ENCODE assay signal across 8 cellular contexts in genomic region chr1:41920658-41921057, GRCh38. TPM values are rescaled to one million over a fixed set of nuclear protein-coding genes. Genes with fewer than 3 reads are reported as not detected.
DNase-seq lines count a peak whose midpoint lies in the region; ATAC-seq, FAIRE-seq and TF ChIP-seq lines count a peak whose summit lies in the region.

No MANE protein-coding gene starts in this region.

- no peak overlapping the region for H2AFZ ChIP-seq in smooth muscle cell (ENCODE audit: low read depth)

- peaks cover 25% of the 10 kb centered on the region for H3K4me1 ChIP-seq in smooth muscle cell (ENCODE audit: low read depth)

- H3K27me3 Mint-ChIP-seq in activated CD4-positive, alpha-beta T cell treated with anti-CD3 and anti-CD28 coated beads, Interleukin-2, amount 10 ng/mL, durations not matched to agents 7 days and 5 days = no peaks in the 10 kb centered on the region
- H3K27me3 Mint-ChIP-seq in effector memory CD8-positive, alpha-beta T cell = no peaks in the 10 kb centered on the region

- WGBS in smooth muscle cell (ENCODE audit: low lambda C conversion rate) = 71% methylated on average over 2 of the region's 2 CpGs

- no peak for TF ChIP-seq CTCF in smooth muscle cell (IDR thresholded peaks at IDR 0.05; ENCODE audit: borderline replicate concordance, insufficient read depth, poor library complexity, severe bottlenecking)

- H3K9me3 Mint-ChIP-seq in activated CD4-positive, alpha-beta T cell treated with anti-CD3 and anti-CD28 coated beads, Interleukin-2, amount 10 ng/mL, durations not matched to agents 7 days and 5 days = peaks cover 10% of the 10 kb centered on the region
- no peaks in the 10 kb centered on the region for H3K9me3 Mint-ChIP-seq in effector memory CD8-positive, alpha-beta T cell

- POLR2A ChIA-PET in activated CD4-positive, alpha-beta T cell treated with anti-CD3 and anti-CD28 coated beads, Interleukin-2, amount 10 ng/mL, durations not matched to agents 7 days and 5 days (lab: Charles Lee) = interaction anchor here (0.7 to 1.3 kb wide), 3 partner anchors 29 to 115 kb away, joined by 3 to 6 read pairs (median 3); no protein-coding TSS in a partner anchor

- H3K4me2 ChIP-seq in smooth muscle cell = peak overlapping the region; percentile 98

- no peaks in the 10 kb centered on the region for H3K27me3 ChIP-seq in smooth muscle cell (ENCODE audit: low read depth)

- ATAC-seq in effector memory CD8-positive, alpha-beta T cell (replicated peaks) = no peak
- no peak for ATAC-seq in HG02623 (IDR thresholded peaks at IDR 0.05; ENCODE audit: unreplicated experiment)

- no peaks in the 10 kb centered on the region for H3K9me3 ChIP-seq in smooth muscle cell (replicated peaks; ENCODE audit: low read depth)

- no peaks in the 10 kb centered on the region for H3K36me3 ChIP-seq in smooth muscle cell (ENCODE audit: low read depth)

- H3K4me3 ChIP-seq in smooth muscle cell = no peak overlapping the region

- CTCF ChIA-PET in activated CD4-positive, alpha-beta T cell treated with anti-CD3 and anti-CD28 coated beads, Interleukin-2, amount 10 ng/mL, durations not matched to agents 7 days and 5 days (lab: Charles Lee) = interaction anchor here (0.9 kb wide), 1 partner anchor 127 kb away, joined by 3 read pairs; no protein-coding TSS in a partner anchor

- H3K27ac ChIP-seq in smooth muscle cell (ENCODE audit: low read depth) = peak overlapping the region; percentile 13

- peaks cover 15% of the 10 kb centered on the region for H3K36me3 Mint-ChIP-seq in activated CD4-positive, alpha-beta T cell treated with anti-CD3 and anti-CD28 coated beads, Interleukin-2, amount 10 ng/mL, durations not matched to agents 7 days and 5 days (ENCODE audit: low read depth)
- H3K36me3 Mint-ChIP-seq in effector memory CD8-positive, alpha-beta T cell (ENCODE audit: insufficient read depth) = peaks cover 15% of the 10 kb centered on the region

- FAIRE-seq in RCC 7860 (lab: Jason Lieb, UNC) = peak; percentile 87

- peak overlapping the region; percentile 98 for H3K27ac Mint-ChIP-seq in activated CD4-positive, alpha-beta T cell treated with anti-CD3 and anti-CD28 coated beads, Interleukin-2, amount 10 ng/mL, durations not matched to agents 7 days and 5 days
- H3K27ac Mint-ChIP-seq in effector memory CD8-positive, alpha-beta T cell = peak overlapping the region; percentile 92 to 94

- DNase-seq in activated CD4-positive, alpha-beta T cell treated with anti-CD3 and anti-CD28 coated beads, Interleukin-2, amount 10 ng/mL, durations not matched to agents 7 days and 5 days = no peak
- DNase-seq in activated CD4-positive, alpha-beta T cell treated with anti-CD3 and anti-CD28 coated beads for 4 hours = no peak
- peak; percentile 74 for DNase-seq in RCC 7860 (ENCODE audit: low spot score)
- no peak for DNase-seq in effector memory CD8-positive, alpha-beta T cell
- no peak for DNase-seq in smooth muscle cell (lab: John Stamatoyannopoulos, UW; ENCODE audit: unreplicated experiment)
- DNase-seq in NCI-H1092 (lab: John Stamatoyannopoulos, UW) = no peak
- DNase-seq in cerebellar nuclear complex (lab: John Stamatoyannopoulos, UW) = no peak

- H3K9ac ChIP-seq in smooth muscle cell (ENCODE audit: low read depth) = no peak overlapping the region

- H3K79me2 ChIP-seq in smooth muscle cell (ENCODE audit: low read depth) = no peaks in the 10 kb centered on the region

- H3K4me3 Mint-ChIP-seq in activated CD4-positive, alpha-beta T cell treated with anti-CD3 and anti-CD28 coated beads, Interleukin-2, amount 10 ng/mL, durations not matched to agents 7 days and 5 days = no peak overlapping the region
- peak overlapping the region; percentile 76 to 82 for H3K4me3 Mint-ChIP-seq in effector memory CD8-positive, alpha-beta T cell

- peaks cover 7% of the 10 kb centered on the region for H3F3A ChIP-seq in smooth muscle cell (ENCODE audit: low read depth)

- H4K20me1 ChIP-seq in smooth muscle cell (ENCODE audit: low read depth) = no peaks in the 10 kb centered on the region

- peaks cover 51% of the 10 kb centered on the region for H3K4me1 Mint-ChIP-seq in activated CD4-positive, alpha-beta T cell treated with anti-CD3 and anti-CD28 coated beads, Interleukin-2, amount 10 ng/mL, durations not matched to agents 7 days and 5 days
- H3K4me1 Mint-ChIP-seq in effector memory CD8-positive, alpha-beta T cell (ENCODE audit: low read depth in 2 of 2) = peaks cover 39 to 50% of the 10 kb centered on the region in 2 donors

RNA-seq across cellular contexts. Expression of gene HIVEP3, which starts 1.9 kb away (rescaled TPM):
- total RNA-seq in activated CD4-positive, alpha-beta T cell treated with anti-CD3 and anti-CD28 coated beads, Interleukin-2, amount 10 ng/mL, durations not matched to agents 7 days and 5 days = 10 to 100 TPM; 18.4 to 21.5 TPM
- 1.5 and 2.1 TPM in 2 replicates for total RNA-seq in smooth muscle cell
- polyA plus RNA-seq in smooth muscle cell = 6.4 and 7.2 TPM in 2 replicates
